21 cellular contexts compared by ENCODE assay signal in the genomic region with DNA sequence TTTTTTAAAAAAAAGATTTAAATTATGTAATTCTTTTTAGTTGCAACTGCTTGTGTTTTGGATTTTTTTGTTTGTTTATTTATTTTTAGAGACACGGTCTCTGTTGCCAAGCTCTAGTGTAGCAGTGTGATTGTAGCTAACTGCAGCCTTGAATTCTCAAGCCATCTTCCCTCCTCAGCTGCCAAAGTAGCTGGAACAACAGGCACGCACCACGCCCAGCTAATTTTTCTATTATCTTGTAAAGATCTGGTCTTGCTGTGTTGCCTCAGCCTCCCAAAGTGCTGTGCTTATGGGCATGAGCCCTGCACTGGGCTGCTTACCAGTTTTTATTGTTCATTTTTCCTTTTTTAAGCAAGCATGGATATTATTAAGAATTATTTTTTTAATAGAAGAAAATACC. TPM values are rescaled to one million over a fixed set of nuclear protein-coding genes. Genes with fewer than 3 reads are reported as not detected.
DNase-seq lines count a peak whose midpoint lies in the region; ATAC-seq and TF ChIP-seq lines count a peak whose summit lies in the region.
"Had no signal": no experiment of that assay in that cellular context is flagged by ENCODE, and none has a peak within 500 bp of the region (broad histone marks: within the 10 kb centered on the region; RNA-seq: fewer than 3 reads in every experiment).

No MANE protein-coding gene starts in this region.

- 27 to 41% methylated on average over 3 of the region's 3 CpGs for WGBS in testis, 2 donors
- WGBS in spleen, 5 donors = 68 to 87% (median 84%) methylated on average over 3 of the region's 3 CpGs

- peaks cover 10% of the 10 kb centered on the region for H3K27me3 Mint-ChIP-seq in WTC11 (ENCODE audit: low read depth)
- H3K27me3 Mint-ChIP-seq: activated CD4-positive, alpha-beta memory T cell treated with anti-CD3 and anti-CD28 coated beads for 36 hours had no signal

- peaks cover 22% of the 10 kb centered on the region for H3K9me3 Mint-ChIP-seq in WTC11

- no peak for TF ChIP-seq POLR2A in testis (IDR thresholded peaks at IDR 0.05)
- no peak for TF ChIP-seq POLR2A in spleen (IDR thresholded peaks at IDR 0.05)

- CTCF ChIA-PET in WTC11 (lab: Charles Lee) = interaction anchor here (0.9 to 2.0 kb wide), 5 partner anchors 8 to 367 kb away, joined by 3 to 6 read pairs (median 4); a partner anchor contains a TSS

- peak; percentile 4 for DNase-seq in NCI-H1092 (lab: John Stamatoyannopoulos, UW)
- no peak for DNase-seq in NCI-H1092 treated with DMSO at 0.1 percent for 48 hours (lab: John Stamatoyannopoulos, UW)
- DNase-seq in WTC11 (ENCODE audit: low spot score) = no peak
- DNase-seq in left cardiac atrium = peak; percentile 24
- DNase-seq in testis = peak; percentile 71
- no peak for DNase-seq in middle frontal gyrus (ENCODE audit: extremely low spot score, low spot score)
- no peak for DNase-seq in cortex of kidney (lab: John Stamatoyannopoulos, UW)
- no peak for DNase-seq in spleen
- DNase-seq: activated CD4-positive, alpha-beta memory T cell treated with anti-CD3 and anti-CD28 coated beads for 36 hours; amniotic stem cell; Caco-2; dorsolateral prefrontal cortex; left lung; NCI-H1417 treated with DMSO at 0.1 percent for 48 hours; NCI-H2171 treated with DMSO at 0.1 percent for 48 hours; stimulated activated CD4-positive, alpha-beta T cell treated with anti-CD3 and anti-CD28 coated beads, Interleukin-12 subunit alpha, Interleukin-12 subunit beta, amount 100 ng/mL, for 4 hours; stomach; T-helper 2 cell; WERI-Rb-1 had no signal

- H3K36me3 ChIP-seq in testis (ENCODE audit: low read depth, missing control alignments) (no peaks in the 10 kb centered on the region), spleen (no peaks in the 10 kb centered on the region)
- H3K36me3 ChIP-seq: left lung, SJSA1, stomach, WERI-Rb-1 had no signal

- no peaks in the 10 kb centered on the region for H3K27me3 ChIP-seq in testis
- H3K27me3 ChIP-seq in spleen (replicated peaks in 1 of 7) = no peaks in the 10 kb centered on the region
- H3K27me3 ChIP-seq: dorsolateral prefrontal cortex, left lung, SJSA1, stomach had no signal

- no peak for TF ChIP-seq CTCF in WTC11 (IDR thresholded peaks at IDR 0.05)
- TF ChIP-seq CTCF in testis (IDR thresholded peaks at IDR 0.05) = no peak
- no peak for TF ChIP-seq CTCF in spleen (IDR thresholded peaks at IDR 0.05 in 8 of 11, conservative IDR thresholded peaks at IDR 0.05 in 3 of 11)

- H3K4me3 Mint-ChIP-seq in WTC11 = no peak overlapping the region
- H3K4me3 Mint-ChIP-seq: activated CD4-positive, alpha-beta memory T cell treated with anti-CD3 and anti-CD28 coated beads for 36 hours had no signal

- peak overlapping the region; percentile 1 to 12 for H3K27ac ChIP-seq in testis
- no peak overlapping the region for H3K27ac ChIP-seq in spleen
- H3K27ac ChIP-seq: 22Rv1, dorsolateral prefrontal cortex, SJSA1, stomach, WERI-Rb-1 had no signal

- POLR2A ChIA-PET in WTC11 (lab: Charles Lee) = interaction anchor here (1.1 kb wide), 1 partner anchor 20 kb away, joined by 3 read pairs; no protein-coding TSS in a partner anchor

- peak; percentile 58 for ATAC-seq in WTC11
- ATAC-seq in left cardiac atrium = peak; percentile 30 to 41

- no peak overlapping the region for H3K27ac Mint-ChIP-seq in WTC11
- H3K27ac Mint-ChIP-seq: activated CD4-positive, alpha-beta memory T cell treated with anti-CD3 and anti-CD28 coated beads for 36 hours had no signal

- H3K4me1 ChIP-seq in testis = peaks cover 11% of the 10 kb centered on the region
- no peaks in the 10 kb centered on the region for H3K4me1 ChIP-seq in spleen
- H3K4me1 ChIP-seq: Caco-2, left lung, stomach had no signal

- H3K9me3 ChIP-seq in testis (no peaks in the 10 kb centered on the region), spleen (peaks cover 0 to 8% (median 2%) of the 10 kb centered on the region in 8 donors)
- H3K9me3 ChIP-seq: SJSA1 had no signal

- H3K36me3 Mint-ChIP-seq in WTC11 = peaks cover 8% of the 10 kb centered on the region; the same call in 1 of the 2 replicates
- H3K36me3 Mint-ChIP-seq: activated CD4-positive, alpha-beta memory T cell treated with anti-CD3 and anti-CD28 coated beads for 36 hours had no signal

- H3K4me3 ChIP-seq in testis (no peak overlapping the region), spleen (no peak overlapping the region)
- H3K4me3 ChIP-seq: dorsolateral prefrontal cortex, left lung, SJSA1, stomach had no signal

- peaks cover 22% of the 10 kb centered on the region for H3K4me1 Mint-ChIP-seq in WTC11

- intact Hi-C loops in left cardiac atrium (cut with DNase I) (no loop called here), testis (cut with DNase I; ENCODE audit: low total_unique reads) (no loop called here), spleen (cut with DNase I; ENCODE audit: low total_unique reads) (no loop called here)

TF ChIP-seq in WTC11, 78 proteins besides CTCF, POLR2A, EP300 and RAD21 (continues in another document):
- TF ChIP-seq NR2C2 (CRISPR knock-in tag; IDR thresholded peaks at IDR 0.05) (no peak), ZNF416 (CRISPR knock-in tag; IDR thresholded peaks at IDR 0.05) (no peak), IRF2 (CRISPR knock-in tag; IDR thresholded peaks at IDR 0.05; ENCODE audit: borderline replicate concordance, low read depth) (no peak), OVOL2 (CRISPR knock-in tag; IDR thresholded peaks at IDR 0.05; ENCODE audit: borderline replicate concordance) (no peak), NR1H2 (CRISPR knock-in tag; IDR thresholded peaks at IDR 0.05) (no peak)
- TF ChIP-seq, protein P1, sequence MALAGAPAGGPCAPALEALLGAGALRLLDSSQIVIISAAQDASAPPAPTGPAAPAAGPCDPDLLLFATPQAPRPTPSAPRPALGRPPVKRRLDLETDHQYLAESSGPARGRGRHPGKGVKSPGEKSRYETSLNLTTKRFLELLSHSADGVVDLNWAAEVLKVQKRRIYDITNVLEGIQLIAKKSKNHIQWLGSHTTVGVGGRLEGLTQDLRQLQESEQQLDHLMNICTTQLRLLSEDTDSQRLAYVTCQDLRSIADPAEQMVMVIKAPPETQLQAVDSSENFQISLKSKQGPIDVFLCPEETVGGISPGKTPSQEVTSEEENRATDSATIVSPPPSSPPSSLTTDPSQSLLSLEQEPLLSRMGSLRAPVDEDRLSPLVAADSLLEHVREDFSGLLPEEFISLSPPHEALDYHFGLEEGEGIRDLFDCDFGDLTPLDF (CRISPR knock-in tag; IDR thresholded peaks at IDR 0.05) = no peak

RNA-seq across cellular contexts. Expression of a gene that starts 10.6 kb away (rescaled TPM):
- total RNA-seq in WTC11 (2021) = not detected in 3 replicates
- total RNA-seq in left cardiac atrium = 10 to 100 TPM in 1 of 2 donors, 1 to 10 TPM in 1; 5.4 to 11.8 TPM
- total RNA-seq in testis = 1 to 10 TPM in 1 of 2 donors, under 1 TPM in 1; 0.16 to 1.4 TPM
- polyA plus RNA-seq in testis (ENCODE audit: insufficient read depth, low read depth, low replicate concordance) = 0.57 TPM
- total RNA-seq in spleen = 10 to 100 TPM; 14.2 to 46.1 (median 21.5) TPM
- polyA plus RNA-seq in spleen = 1 to 10 TPM; 2.3 to 8.9 (median 3.9) TPM
- total RNA-seq: activated CD4-positive, alpha-beta memory T cell treated with anti-CD3 and anti-CD28 coated beads for 36 hours had no signal

RNA-seq across cellular contexts. Expression of a gene that starts 31.7 kb away (rescaled TPM):
- total RNA-seq in WTC11 (2021) (0.32 to 0.96 TPM (median 0.66 TPM) in 3 replicates), left cardiac atrium (1,000 to 10,000 TPM; 1,159 to 1,325 TPM), testis (10 to 100 TPM; 56.7 to 76.8 TPM), spleen (10 to 100 TPM; 29.4 to 96.6 (median 43.5) TPM)
- polyA plus RNA-seq in testis (ENCODE audit: insufficient read depth, low read depth, low replicate concordance) (656 TPM), spleen (100 to 1,000 TPM in 2 of 3 donors, 10 to 100 TPM in 1; 56.4 to 292 (median 110) TPM)
- total RNA-seq: activated CD4-positive, alpha-beta memory T cell treated with anti-CD3 and anti-CD28 coated beads for 36 hours; Caco-2; SJSA1 had no signal

RNA-seq across cellular contexts. Expression of a gene that starts 40.0 kb away (rescaled TPM):
- not detected in 3 replicates for total RNA-seq in WTC11 (2021)
- total RNA-seq in left cardiac atrium = under 1 TPM; 0.29 to 0.44 TPM
- total RNA-seq in testis = under 1 TPM in 1 of 2 donors, not detected in 1; 0.39 TPM
- 0.20 TPM for polyA plus RNA-seq in testis (ENCODE audit: insufficient read depth, low read depth, low replicate concordance)
- 1 to 10 TPM in 3 of 7 donors, under 1 TPM in 4; 0.32 to 1.6 (median 0.77) TPM for total RNA-seq in spleen
- polyA plus RNA-seq in spleen = 1 to 10 TPM in 1 of 3 donors, under 1 TPM in 2; 0.57 to 1.5 (median 0.97) TPM
- total RNA-seq: activated CD4-positive, alpha-beta memory T cell treated with anti-CD3 and anti-CD28 coated beads for 36 hours; Caco-2; dorsolateral prefrontal cortex had no signal
- polyA plus RNA-seq: stomach had no signal

RNA-seq across cellular contexts. Expression of a gene that starts 50.5 kb away (rescaled TPM):
- total RNA-seq in WTC11 (2021) = 1.3 to 2.0 TPM (median 1.8 TPM) in 3 replicates
- total RNA-seq in left cardiac atrium = 1 to 10 TPM in 1 of 2 donors, under 1 TPM in 1; 0.94 to 1.1 TPM
- 10 to 100 TPM in 1 of 2 donors, 1 to 10 TPM in 1; 5.3 to 11.7 TPM for total RNA-seq in testis
- polyA plus RNA-seq in testis (ENCODE audit: insufficient read depth, low read depth, low replicate concordance) = 20.6 TPM
- total RNA-seq in spleen = 1 to 10 TPM in 5 of 7 donors, under 1 TPM in 2; 0.51 to 1.4 (median 1.0) TPM
- 1 to 10 TPM in 2 of 3 donors, under 1 TPM in 1; 0.96 to 2.2 (median 1.6) TPM for polyA plus RNA-seq in spleen

RNA-seq across cellular contexts. Expression of a gene that starts 50.7 kb away (rescaled TPM):
- 98.4 to 111 TPM (median 102 TPM) in 3 replicates for total RNA-seq in WTC11 (2021)
- 10 to 100 TPM; 41.0 to 56.0 TPM for total RNA-seq in left cardiac atrium
- total RNA-seq in testis = 10 to 100 TPM; 37.8 to 41.7 TPM
- polyA plus RNA-seq in testis (ENCODE audit: insufficient read depth, low read depth, low replicate concordance) = 117 TPM
- total RNA-seq in spleen = 10 to 100 TPM; 22.0 to 61.4 (median 49.2) TPM
- polyA plus RNA-seq in spleen = 10 to 100 TPM; 16.0 to 18.8 (median 17.1) TPM

Comparison
In these comparisons a context has a peak if more than half of its experiments do, and no peak if none do; other contexts are left out.
1. DNase-seq: peak in NCI-H1092 (single experiment), left cardiac atrium (single experiment) and testis (single experiment); none in NCI-H1092 treated with DMSO at 0.1 percent for 48 hours (single experiment), WTC11 (single experiment), middle frontal gyrus (single experiment), cortex of kidney (single experiment) and spleen (single experiment).
2. H3K27ac ChIP-seq: peak in testis (2 of 2); none in spleen (0 of 8).
3. RNA of a gene that starts 31.7 kb away (total RNA-seq): 1,159 to 1,325 TPM in left cardiac atrium, 56.7 to 76.8 TPM in testis and 29.4 to 96.6 TPM in spleen; 0.32 to 0.96 TPM in WTC11; every median in the first group is over 10 times any median in the second.